Comparison of ENCODE assay signal across 8 cellular contexts in genomic region chr19:13150919-13151604, GRCh38. TPM values are rescaled to one million over a fixed set of nuclear protein-coding genes. Genes with fewer than 3 reads are reported as not detected.
DNase-seq lines count a peak whose midpoint lies in the region; ATAC-seq, FAIRE-seq and TF ChIP-seq lines count a peak whose summit lies in the region.

No MANE protein-coding gene starts in this region.

- WGBS in thyroid gland, 2 donors = 1 to 2% methylated on average over 32 to 34 of the region's 34 CpGs

- peak overlapping the region; percentile 98 for H3K9ac ChIP-seq in SK-N-MC (ENCODE audit: insufficient read length)

- no peak for FAIRE-seq in H54 (lab: Jason Lieb, UNC)

- no peak for DNase-seq in H54 (ENCODE audit: insufficient read length, low spot score)
- no peak for DNase-seq in SK-N-MC (ENCODE audit: low read depth, low spot score)
- DNase-seq in coronary artery (ENCODE audit: low spot score) = peak; percentile 87
- peak; percentile 19 to 21 for DNase-seq in thyroid gland
- DNase-seq in NCI-H1105 (lab: John Stamatoyannopoulos, UW) = no peak

- H3K27ac ChIP-seq in SK-N-MC (peak overlapping the region; percentile 97), coronary artery (peak overlapping the region; percentile 99 to 100), thyroid gland (peak overlapping the region; percentile 96 to 99 (median 98))

- peak; percentile 30; the same call in 1 of the 2 replicates for TF ChIP-seq POLR2A in H54 (IDR thresholded peaks at IDR 0.05; ENCODE audit: low read depth, low read length)
- no peak for TF ChIP-seq POLR2A in thyroid gland (IDR thresholded peaks at IDR 0.05)

- H3K4me3 ChIP-seq in SK-N-MC = peak overlapping the region; percentile 91
- peak overlapping the region; percentile 93 for H3K4me3 ChIP-seq in coronary artery
- H3K4me3 ChIP-seq in mononuclear cell (ENCODE audit: low read length) = peak overlapping the region; percentile 77
- H3K4me3 ChIP-seq in thyroid gland (replicated peaks in 1 of 3) = peak overlapping the region; percentile 62 to 79 (median 76)

- ATAC-seq in HG02759 (IDR thresholded peaks at IDR 0.05; ENCODE audit: unreplicated experiment) = no peak
- no peak for ATAC-seq in HG03460 (IDR thresholded peaks at IDR 0.05; ENCODE audit: unreplicated experiment)

- H3K4me1 ChIP-seq in mononuclear cell (ENCODE audit: insufficient read depth, low read length) (peaks cover 36% of the 10 kb centered on the region), thyroid gland (peaks cover 16 to 17% of the 10 kb centered on the region in 2 donors)

- no peaks in the 10 kb centered on the region for H3K36me3 ChIP-seq in SK-N-MC (ENCODE audit: insufficient read depth, low read length)
- peaks cover 0 to 11% of the 10 kb centered on the region in 2 donors for H3K36me3 ChIP-seq in thyroid gland

- no peak for TF ChIP-seq CTCF in coronary artery (IDR thresholded peaks at IDR 0.05)
- TF ChIP-seq CTCF in thyroid gland (IDR thresholded peaks at IDR 0.05) = no peak

- H3K9me3 ChIP-seq in SK-N-MC (ENCODE audit: low read depth, low read length) (no peaks in the 10 kb centered on the region), mononuclear cell (ENCODE audit: low read depth, low read length) (no peaks in the 10 kb centered on the region), thyroid gland (no peaks in the 10 kb centered on the region)

- intact Hi-C loops in thyroid gland (cut with DNase I) = no loop called here

- H3K27me3 ChIP-seq in mononuclear cell (ENCODE audit: insufficient read depth, low read length) (no peaks in the 10 kb centered on the region), thyroid gland (no peaks in the 10 kb centered on the region)

RNA-seq across cellular contexts. Expression of gene IER2, which starts 0.9 kb away (rescaled TPM):
- total RNA-seq in mononuclear cell (222 TPM), thyroid gland (100 to 1,000 TPM in 1 of 4 donors, 10 to 100 TPM in 3; 55.0 to 139 (median 65.9) TPM)

RNA-seq across cellular contexts. Expression of gene STX10, which starts 0.9 kb away (rescaled TPM):
- total RNA-seq in mononuclear cell (71.7 TPM), thyroid gland (10 to 100 TPM; 39.2 to 91.9 (median 56.5) TPM)

RNA-seq across cellular contexts. Expression of gene NACC1, which starts 33.0 kb away (rescaled TPM):
- 16.0 TPM for total RNA-seq in mononuclear cell
- 10 to 100 TPM; 16.9 to 67.7 (median 43.0) TPM for total RNA-seq in thyroid gland

RNA-seq across cellular contexts. Expression of gene TRMT1, which starts 34.5 kb away (rescaled TPM):
- 30.7 TPM for total RNA-seq in mononuclear cell
- 10 to 100 TPM; 23.9 to 31.3 (median 29.1) TPM for total RNA-seq in thyroid gland

RNA-seq across cellular contexts. Expression of gene LYL1, which starts 48.4 kb away (rescaled TPM):
- total RNA-seq in mononuclear cell (20.5 TPM), thyroid gland (10 to 100 TPM in 1 of 4 donors, 1 to 10 TPM in 3; 4.2 to 10.9 (median 7.7) TPM)

Comparison
In these comparisons a context has a peak if more than half of its experiments do, and no peak if none do; other contexts are left out.
1. DNase-seq: peak in coronary artery (single experiment) and thyroid gland (2 of 2); none in H54 (single experiment), SK-N-MC (single experiment) and NCI-H1105 (single experiment).
2. Peak in every context shown above with its lines, with median percentiles within 50 percentile points of each other: H3K27ac ChIP-seq and H3K4me3 ChIP-seq.